7 cellular contexts compared by ENCODE assay signal in the genomic region with DNA sequence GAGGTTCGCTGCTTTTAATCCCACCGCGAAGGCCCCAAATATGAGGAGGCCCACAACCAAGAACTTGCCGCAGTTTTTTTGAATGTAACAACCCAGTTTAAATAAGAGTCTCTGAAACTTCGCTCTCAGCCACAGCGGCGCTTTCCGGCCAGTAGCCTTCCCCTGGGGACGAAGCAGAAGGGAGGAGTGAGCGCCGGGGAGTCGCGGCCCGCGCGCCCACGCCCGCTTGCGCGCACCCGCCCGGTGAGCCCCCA. TPM values are rescaled to one million over a fixed set of nuclear protein-coding genes. Genes with fewer than 3 reads are reported as not detected.
DNase-seq lines count a peak whose midpoint lies in the region; ATAC-seq and TF ChIP-seq lines count a peak whose summit lies in the region.

No MANE protein-coding gene starts in this region.

- H3K9me2 ChIP-seq in OCI-LY1 (ENCODE audit: low read depth, low read length): no peaks in the 10 kb centered on the region

- no peaks in the 10 kb centered on the region for H3F3A ChIP-seq in OCI-LY1 (ENCODE audit: insufficient read depth, low read length)

- H3K4me1 ChIP-seq in OCI-LY1 (ENCODE audit: insufficient read depth, low read length, severe bottlenecking) (peaks cover 49% of the 10 kb centered on the region), tibial nerve (peaks cover 0 to 47% (median 5%) of the 10 kb centered on the region in 4 donors)

- TF ChIP-seq POLR2A in lower leg skin (IDR thresholded peaks at IDR 0.05) (no peak), tibial nerve (IDR thresholded peaks at IDR 0.05) (no peak)

- peaks cover 40% of the 10 kb centered on the region for H3K79me2 ChIP-seq in OCI-LY1 (ENCODE audit: insufficient read depth, low read length)

- intact Hi-C loops in lower leg skin (cut with DNase I; ENCODE audit: low total_unique reads): no loop called here

- H3K4me2 ChIP-seq in OCI-LY1 (ENCODE audit: low read length): peak overlapping the region; percentile 79

- H3K36me3 ChIP-seq in OCI-LY1 (ENCODE audit: insufficient read depth, low read length) (peaks cover 22% of the 10 kb centered on the region; the same call in 1 of the 2 replicates), tibial nerve (peaks cover 0 to 5% (median 0%) of the 10 kb centered on the region in 3 donors)

- DNase-seq in EH (ENCODE audit: low read depth): peak; percentile 53
- DNase-seq in caudate nucleus (lab: John Stamatoyannopoulos, UW): peak in 7 of 61 donors; percentile 29 to 69 (median 60)
- DNase-seq in lower leg skin (ENCODE audit: low spot score in 2 of 2): peak in 1 of 2 donors; percentile 87
- no peak for DNase-seq in tibial nerve (ENCODE audit: low spot score in 2 of 2)
- DNase-seq in cerebellar nuclear complex (lab: John Stamatoyannopoulos, UW): no peak

- H3K27ac ChIP-seq in OCI-LY1 (ENCODE audit: low read depth, low read length, poor library complexity, severe bottlenecking): peak overlapping the region; percentile 94
- peak overlapping the region; percentile 94 for H3K27ac ChIP-seq in caudate nucleus (ENCODE audit: low read depth, low read length)
- peak overlapping the region; percentile 86 to 98 (median 88) for H3K27ac ChIP-seq in tibial nerve

- no peak overlapping the region for H2AFZ ChIP-seq in OCI-LY1 (ENCODE audit: low read length)

- TF ChIP-seq CTCF in OCI-LY1 (IDR thresholded peaks at IDR 0.05; ENCODE audit: low read length) (no peak), lower leg skin (IDR thresholded peaks at IDR 0.05) (no peak), tibial nerve (IDR thresholded peaks at IDR 0.05) (no peak)

- H3K9ac ChIP-seq in OCI-LY1 (ENCODE audit: low read length): peak overlapping the region; percentile 96

- 0% methylated on average over 4 to 22 of the region's 22 CpGs for WGBS in lower leg skin, 2 donors
- WGBS in tibial nerve, 2 donors: 0% methylated on average over 9 to 17 of the region's 22 CpGs

- H3K27me3 ChIP-seq in OCI-LY1 (ENCODE audit: insufficient read depth, low read length) (no peaks in the 10 kb centered on the region), tibial nerve (no peaks in the 10 kb centered on the region)

- ATAC-seq in GM21723 (IDR thresholded peaks at IDR 0.05; ENCODE audit: unreplicated experiment): peak; percentile 19

- H3K9me3 ChIP-seq in OCI-LY1 (ENCODE audit: low read length): no peaks in the 10 kb centered on the region
- no peaks in the 10 kb centered on the region for H3K9me3 ChIP-seq in tibial nerve

- TF ChIP-seq EP300 in tibial nerve (IDR thresholded peaks at IDR 0.05): no peak

- H3K4me3 ChIP-seq in OCI-LY1 (ENCODE audit: low read depth, low read length, poor library complexity, severe bottlenecking) (peak overlapping the region; percentile 91), lower leg skin (ENCODE audit: low read depth, poor library complexity, severe bottlenecking) (peak overlapping the region; percentile 70), tibial nerve (peak overlapping the region; percentile 60 to 95 (median 88))

- H4K20me1 ChIP-seq in OCI-LY1 (ENCODE audit: insufficient read depth, low read length): no peaks in the 10 kb centered on the region

RNA-seq across cellular contexts. Expression of gene PTCH1, which starts 10.4 kb away (rescaled TPM):
- total RNA-seq in lower leg skin (10 to 100 TPM; 16.5 to 25.6 (median 20.9) TPM), tibial nerve (100 to 1,000 TPM in 1 of 4 donors, 10 to 100 TPM in 3; 39.0 to 173 (median 86.6) TPM)
